Comparison of ENCODE assay signal across 9 cellular contexts in the genomic region with DNA sequence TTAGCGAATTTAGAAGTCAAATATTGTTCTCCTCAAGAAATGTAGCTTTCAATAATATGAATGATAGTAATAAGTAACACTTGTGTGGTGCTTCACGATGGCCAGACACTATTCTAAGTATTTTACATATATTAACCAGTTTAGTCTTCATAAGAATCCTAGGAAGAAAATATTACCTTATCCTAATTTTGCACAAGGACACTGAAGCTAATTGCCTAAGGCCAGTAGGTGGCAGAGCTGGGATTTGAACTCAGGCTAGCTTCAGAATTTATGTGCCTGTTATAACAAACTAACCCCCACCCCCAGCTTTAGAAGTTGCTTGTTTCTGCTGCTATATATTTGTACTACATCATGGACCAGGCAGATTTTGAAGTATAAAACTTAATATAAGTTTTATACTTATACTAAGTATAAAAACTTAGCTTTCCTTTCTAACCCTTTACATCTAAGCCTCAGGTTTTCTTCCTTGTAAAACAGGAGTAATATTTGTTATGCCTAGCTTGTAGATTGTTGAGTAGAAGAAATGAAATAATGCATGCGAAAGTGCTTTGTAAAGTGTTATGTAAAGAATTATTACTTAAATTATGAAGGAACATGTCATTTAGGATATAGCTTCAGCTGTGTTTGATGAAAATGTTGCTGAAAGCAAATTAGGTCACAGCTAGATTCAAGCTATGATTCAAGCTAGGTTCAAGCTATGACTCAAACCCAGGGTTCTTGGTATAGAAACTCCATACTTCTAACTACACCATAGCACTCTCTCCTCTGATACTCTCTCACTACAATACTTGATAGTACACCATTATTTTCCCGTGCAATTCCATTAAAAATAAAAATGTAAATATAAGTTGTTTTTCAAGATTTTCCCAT. TPM values are rescaled to one million over a fixed set of nuclear protein-coding genes. Genes with fewer than 3 reads are reported as not detected.
DNase-seq lines count a peak whose midpoint lies in the region; ATAC-seq and TF ChIP-seq lines count a peak whose summit lies in the region.
"Had no signal": no experiment of that assay in that cellular context is flagged by ENCODE, and none has a peak within 500 bp of the region (broad histone marks: within the 10 kb centered on the region; RNA-seq: fewer than 3 reads in every experiment).

No MANE protein-coding gene starts in this region.

- H3K9me3 Mint-ChIP-seq in GM23338 = peaks cover under 1% of the 10 kb centered on the region; the same call in 1 of the 3 replicates

- no peak overlapping the region for H3K4me3 Mint-ChIP-seq in GM23338
- H3K4me3 Mint-ChIP-seq: naive B cell had no signal

- CTCF ChIA-PET in BJ (lab: Yijun Ruan, JAX) (interaction anchor here (0.6 to 2.0 kb wide), 15 partner anchors 8 to 936 kb away, joined by 3 to 9 read pairs (median 4); no protein-coding TSS in a partner anchor), RWPE1 (lab: Yijun Ruan, JAX) (interaction anchor here (0.6 kb wide), 2 partner anchors 82 to 1326 kb away, joined by 3 to 5 read pairs; no protein-coding TSS in a partner anchor)

- POLR2A ChIA-PET in BJ (lab: Charles Lee) (no interaction called here), RWPE1 (lab: Yijun Ruan, JAX; ENCODE audit: low non-redundant PET) (no interaction called here)

- no peak overlapping the region for H3K27ac Mint-ChIP-seq in GM23338
- H3K27ac Mint-ChIP-seq: naive B cell had no signal

- peaks cover 14% of the 10 kb centered on the region for H3K27me3 Mint-ChIP-seq in GM23338 (ENCODE audit: insufficient read depth, low read depth, poor library complexity)

- H3K27ac ChIP-seq in GM23338 (ENCODE audit: low read depth) (peak overlapping the region; percentile 29; the same call in 1 of the 2 replicates), RWPE1 (no peak overlapping the region), stomach (no peak overlapping the region)

- no peak for TF ChIP-seq EP300 in stomach (IDR thresholded peaks at IDR 0.05)

- peaks cover 11% of the 10 kb centered on the region for H3K4me1 ChIP-seq in GM23338 (ENCODE audit: insufficient read depth)
- peaks cover 4 to 19% (median 17%) of the 10 kb centered on the region in 4 donors for H3K4me1 ChIP-seq in stomach

- peaks cover 37% of the 10 kb centered on the region for H3K4me1 Mint-ChIP-seq in GM23338

- no peak for ATAC-seq in GM23338
- ATAC-seq in GM18867 (IDR thresholded peaks at IDR 0.05; ENCODE audit: unreplicated experiment) = no peak

- H3K4me2 ChIP-seq in GM23338 = no peak overlapping the region

- H2AFZ ChIP-seq in GM23338 = no peak overlapping the region

- no peak for TF ChIP-seq POLR2A in stomach (IDR thresholded peaks at IDR 0.05)

- peaks cover 8% of the 10 kb centered on the region; the same call in 1 of the 2 replicates for H3F3A ChIP-seq in GM23338 (replicated peaks; ENCODE audit: low read depth)

- intact Hi-C loops in stomach (cut with DNase I; ENCODE audit: low total_unique reads) = no loop called here

- TF ChIP-seq CTCF in BJ (IDR thresholded peaks at IDR 0.05; ENCODE audit: insufficient read depth, low read depth, low read length) (peak; percentile 71), GM23338 (conservative IDR thresholded peaks at IDR 0.05; ENCODE audit: low read depth in 2 of 2) (peak; percentile 76 to 79), RWPE1 (conservative IDR thresholded peaks at IDR 0.05; ENCODE audit: low read depth) (peak; percentile 82), fibroblast of mammary gland (conservative IDR thresholded peaks at IDR 0.05; ENCODE audit: control insufficient read depth, insufficient read depth, low read depth, low read length) (peak; percentile 83), stomach (IDR thresholded peaks at IDR 0.05) (peak in 4 of 7 experiments; percentile 11 to 35 (median 30))

- H3K36me3 Mint-ChIP-seq in GM23338 (ENCODE audit: low read depth) = no peaks in the 10 kb centered on the region; the same call in 2 of the 3 replicates

- H3K4me3 ChIP-seq in BJ (ENCODE audit: low read depth, low read length) (no peak overlapping the region), GM23338 (no peak overlapping the region), fibroblast of mammary gland (ENCODE audit: control insufficient read depth, low read depth, low read length) (no peak overlapping the region), stomach (no peak overlapping the region)

- DNase-seq in BJ (ENCODE audit: low read depth) (no peak), GM23338 (ENCODE audit: low spot score) (peak; percentile 79), RWPE1 (ENCODE audit: low spot score) (peak; percentile 33), fibroblast of mammary gland (ENCODE audit: low read depth) (peak; percentile 68), stomach (no peak), cortex of kidney (lab: John Stamatoyannopoulos, UW) (no peak)
- DNase-seq in activated naive CD4-positive, alpha-beta T cell (lab: John Stamatoyannopoulos, UW) = no peak
- DNase-seq: naive B cell had no signal

- H4K20me1 ChIP-seq in GM23338 (replicated peaks; ENCODE audit: insufficient read depth) = no peaks in the 10 kb centered on the region

- no peaks in the 10 kb centered on the region for H3K36me3 ChIP-seq in BJ (ENCODE audit: control insufficient read depth, insufficient read depth, low read length)
- H3K36me3 ChIP-seq in GM23338 (ENCODE audit: insufficient read depth) = no peaks in the 10 kb centered on the region
- no peaks in the 10 kb centered on the region for H3K36me3 ChIP-seq in stomach

- H3K79me2 ChIP-seq in GM23338 (replicated peaks; ENCODE audit: insufficient read depth) = peaks cover 1% of the 10 kb centered on the region

- H3K27me3 ChIP-seq in BJ (ENCODE audit: control insufficient read depth, insufficient read depth, low read length) = peaks cover 13% of the 10 kb centered on the region
- H3K27me3 ChIP-seq in GM23338 (ENCODE audit: insufficient read depth) = peaks cover 13% of the 10 kb centered on the region; the same call in 1 of the 2 replicates
- H3K27me3 ChIP-seq in stomach = peaks cover 0 to 28% (median 12%) of the 10 kb centered on the region in 3 donors

- H3K9me3 ChIP-seq in stomach = no peaks in the 10 kb centered on the region

- 64 to 73% (median 71%) methylated on average over 4 of the region's 4 CpGs for WGBS in stomach, 5 donors

- no peaks in the 10 kb centered on the region for H3K9me2 ChIP-seq in GM23338 (ENCODE audit: insufficient read depth)

TF ChIP-seq in GM23338, 12 proteins besides CTCF, POLR2A, EP300 and RAD21 (continues in another document):
- TF ChIP-seq NANOG (IDR thresholded peaks at IDR 0.05; ENCODE audit: borderline replicate concordance) (no peak), CREB1 (CRISPR knock-in tag; IDR thresholded peaks at IDR 0.05; ENCODE audit: low read depth) (no peak), ZNF331 (CRISPR knock-in tag; IDR thresholded peaks at IDR 0.05; ENCODE audit: low read depth) (no peak), ETS1 (IDR thresholded peaks at IDR 0.05) (no peak), EZH2 (IDR thresholded peaks at IDR 0.05; ENCODE audit: low read depth, unreplicated experiment) (no peak), JUNB (IDR thresholded peaks at IDR 0.05; ENCODE audit: unreplicated experiment) (no peak)

RNA-seq across cellular contexts. Expression of gene CDS1, which starts 4.2 kb away (rescaled TPM):
- polyA plus RNA-seq in BJ (2011; rRNA removed) (0.01 and 0.02 TPM in 2 replicates), GM23338 (2016; fragmentation: Nextera tagmentation; extraction: Ambion mirVana) (8.3 and 10.0 TPM in 2 replicates), stomach (1 to 10 TPM; 3.2 to 5.7 (median 3.4) TPM)
- 0.05 and 0.09 TPM in 2 replicates for polyA minus RNA-seq in BJ (2011; rRNA and poly(A)+ RNA removed)
- 20.3 and 22.6 TPM in 2 replicates for total RNA-seq in GM23338 (2014; rRNA removed; shearing (Covaris generic))
- total RNA-seq in stomach = 10 to 100 TPM in 3 of 5 donors, 1 to 10 TPM in 2; 4.1 to 62.6 (median 14.7) TPM

Comparison
In these comparisons a context has a peak if more than half of its experiments do, and no peak if none do; other contexts are left out.
1. DNase-seq: peak in GM23338 (single experiment), RWPE1 (single experiment) and fibroblast of mammary gland (single experiment); none in BJ (single experiment), stomach (single experiment), cortex of kidney (single experiment) and activated naive CD4-positive, alpha-beta T cell (0 of 4).
2. CTCF ChIP-seq: peak in every context shown above with its lines; median percentile 83 in fibroblast of mammary gland; 82 in RWPE1; 78 in GM23338; 71 in BJ; 30 in stomach.